In the genomic region with DNA sequence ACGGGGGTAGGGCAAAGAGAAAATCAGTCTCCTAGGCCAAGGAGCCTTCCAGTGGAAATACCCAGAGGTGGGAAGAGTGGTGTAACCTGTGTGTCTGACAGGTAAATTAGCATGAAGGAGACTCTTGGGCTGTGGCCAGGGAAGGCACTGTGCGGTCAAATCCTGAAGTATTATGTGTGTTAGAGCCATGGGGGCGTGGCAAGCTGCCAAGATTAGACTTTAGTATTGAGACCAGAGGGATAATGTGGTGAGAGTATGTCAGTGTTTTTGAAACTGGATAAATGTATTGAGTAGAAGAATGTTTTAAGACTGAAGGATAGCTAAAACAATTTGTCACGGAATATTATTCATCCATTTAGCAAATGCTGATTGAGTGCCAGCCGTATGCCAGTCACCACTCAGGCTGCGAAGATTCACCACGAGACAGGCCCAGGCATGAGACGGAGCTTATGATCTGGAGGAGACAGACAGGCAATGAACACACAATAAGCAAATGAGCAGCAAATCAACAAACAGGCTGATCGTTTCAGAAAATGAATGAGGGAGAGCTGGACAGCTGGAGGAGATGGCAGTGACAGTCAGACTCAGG, we compare ENCODE assay signal across 21 cellular contexts.
DNase-seq lines count a peak whose midpoint lies in the region; TF ChIP-seq lines count a peak whose summit lies in the region.
"Had no signal": no experiment of that assay in that cellular context is flagged by ENCODE, and none has a peak within 500 bp of the region (broad histone marks: within the 10 kb centered on the region; RNA-seq: fewer than 3 reads in every experiment).

No MANE protein-coding gene starts in this region.

- in situ Hi-C loops in brain microvascular endothelial cell (cut with HindIII; ENCODE audit: low pct_ligation_motif_present, low sequenced_read_pairs) = no loop called here

- H3K4me3 ChIP-seq in epithelial cell of esophagus (ENCODE audit: low read length) = no peak overlapping the region
- H3K4me3 ChIP-seq in brain microvascular endothelial cell (ENCODE audit: low read depth, low read length) = no peak overlapping the region
- H3K4me3 ChIP-seq: lung, neural progenitor cell had no signal

- DNase-seq in COR-L47 (lab: John Stamatoyannopoulos, UW) (peak; percentile 93), NCI-H1105 (lab: John Stamatoyannopoulos, UW) (peak; percentile 69), NCI-H526 treated with DMSO at 0.1 percent for 48 hours (lab: John Stamatoyannopoulos, UW) (peak; percentile 94), epithelial cell of esophagus (ENCODE audit: low read depth) (peak; percentile 99), brain microvascular endothelial cell (no peak), mesenteric fat pad (ENCODE audit: low spot score) (no peak), iPS-NIHi11 (ENCODE audit: low spot score) (no peak)
- DNase-seq: activated CD4-positive, alpha-beta T cell treated with anti-CD3 and anti-CD28 coated beads, Interleukin-2, amount 10 ng/mL, durations not matched to agents 24 days and 14 days; activated naive CD4-positive, alpha-beta T cell; activated T-cell treated with anti-CD3 and anti-CD28 coated beads, Interleukin-2, amount 50 U/mL, for 4 hours; effector memory CD4-positive, alpha-beta T cell; IMR-90; NCI-H1694; NCI-H510A; right cardiac atrium; stimulated activated CD4-positive, alpha-beta T cell treated with anti-CD3 and anti-CD28 coated beads, Interleukin-12 subunit alpha, Interleukin-12 subunit beta, amount 100 ng/mL, for 4 hours; stimulated activated CD4-positive, alpha-beta T cell treated with anti-CD3 and anti-CD28 coated beads, Interleukin-4, amount 100 ng/mL, for 4 hours; stimulated activated naive CD4-positive, alpha-beta T cell; WERI-Rb-1 had no signal

- TF ChIP-seq CTCF in epithelial cell of esophagus (IDR thresholded peaks at IDR 0.05; ENCODE audit: insufficient read depth, low read depth, low read length, missing control alignments) (no peak), brain microvascular endothelial cell (IDR thresholded peaks at IDR 0.05; ENCODE audit: low read depth, low read length, missing control alignments) (no peak)

- no peaks in the 10 kb centered on the region for H3K27me3 ChIP-seq in brain microvascular endothelial cell (replicated peaks)
- H3K27me3 ChIP-seq: neural progenitor cell had no signal

- no peaks in the 10 kb centered on the region for H3K36me3 ChIP-seq in brain microvascular endothelial cell (replicated peaks)
- H3K36me3 ChIP-seq: neural progenitor cell, WERI-Rb-1 had no signal

- H3K27ac ChIP-seq in brain microvascular endothelial cell = no peak overlapping the region
- H3K27ac ChIP-seq: neural progenitor cell, WERI-Rb-1 had no signal

Comparison
In these comparisons a context has a peak if more than half of its experiments do, and no peak if none do; other contexts are left out.
1. DNase-seq: peak in COR-L47 (single experiment), NCI-H1105 (single experiment), NCI-H526 treated with DMSO at 0.1 percent for 48 hours (single experiment) and epithelial cell of esophagus (single experiment); none in brain microvascular endothelial cell (single experiment), mesenteric fat pad (single experiment) and iPS-NIHi11 (single experiment).